1 cellular context compared by ENCODE assay signal in the genomic region with DNA sequence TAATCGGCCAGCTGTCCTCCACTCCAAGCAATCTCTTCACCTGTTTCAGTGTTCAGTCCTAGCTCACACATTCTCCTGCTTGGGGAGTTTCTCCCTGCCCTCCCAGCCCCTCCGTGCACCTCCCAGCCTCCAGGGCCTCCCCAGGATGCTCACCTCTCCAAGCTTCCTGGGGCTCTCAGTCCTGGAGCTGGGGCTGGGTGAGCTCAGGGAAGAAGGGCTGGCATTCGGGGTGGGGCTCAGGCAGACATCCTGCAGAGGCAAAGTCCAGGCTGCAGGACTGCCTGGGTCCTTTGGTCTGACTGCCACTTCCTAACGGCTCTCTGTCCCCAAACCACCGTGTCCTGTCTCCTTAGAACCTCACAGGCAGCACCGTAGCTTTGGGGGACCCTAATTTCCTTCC.
TF ChIP-seq lines count a peak whose summit lies in the region.

No MANE protein-coding gene starts in this region.

TF ChIP-seq in HepG2, 621 proteins besides CTCF, POLR2A, EP300 and RAD21:
- TF ChIP-seq MED1 (CRISPR knock-in tag; IDR thresholded peaks at IDR 0.05) (no peak), ZMYM3 (CRISPR knock-in tag; IDR thresholded peaks at IDR 0.05) (no peak), HNF4A (CRISPR knock-in tag; IDR thresholded peaks at IDR 0.05) (peak; percentile 65; the same call in 1 of the 2 replicates), ZNF335 (CRISPR knock-in tag; IDR thresholded peaks at IDR 0.05) (peak; percentile 76; the same call in 1 of the 2 replicates), ZNF780A (CRISPR knock-in tag; IDR thresholded peaks at IDR 0.05) (peak; percentile 99), TCF7 (IDR thresholded peaks at IDR 0.05; ENCODE audit: low read depth) (no peak)
- TF ChIP-seq, protein P1, sequence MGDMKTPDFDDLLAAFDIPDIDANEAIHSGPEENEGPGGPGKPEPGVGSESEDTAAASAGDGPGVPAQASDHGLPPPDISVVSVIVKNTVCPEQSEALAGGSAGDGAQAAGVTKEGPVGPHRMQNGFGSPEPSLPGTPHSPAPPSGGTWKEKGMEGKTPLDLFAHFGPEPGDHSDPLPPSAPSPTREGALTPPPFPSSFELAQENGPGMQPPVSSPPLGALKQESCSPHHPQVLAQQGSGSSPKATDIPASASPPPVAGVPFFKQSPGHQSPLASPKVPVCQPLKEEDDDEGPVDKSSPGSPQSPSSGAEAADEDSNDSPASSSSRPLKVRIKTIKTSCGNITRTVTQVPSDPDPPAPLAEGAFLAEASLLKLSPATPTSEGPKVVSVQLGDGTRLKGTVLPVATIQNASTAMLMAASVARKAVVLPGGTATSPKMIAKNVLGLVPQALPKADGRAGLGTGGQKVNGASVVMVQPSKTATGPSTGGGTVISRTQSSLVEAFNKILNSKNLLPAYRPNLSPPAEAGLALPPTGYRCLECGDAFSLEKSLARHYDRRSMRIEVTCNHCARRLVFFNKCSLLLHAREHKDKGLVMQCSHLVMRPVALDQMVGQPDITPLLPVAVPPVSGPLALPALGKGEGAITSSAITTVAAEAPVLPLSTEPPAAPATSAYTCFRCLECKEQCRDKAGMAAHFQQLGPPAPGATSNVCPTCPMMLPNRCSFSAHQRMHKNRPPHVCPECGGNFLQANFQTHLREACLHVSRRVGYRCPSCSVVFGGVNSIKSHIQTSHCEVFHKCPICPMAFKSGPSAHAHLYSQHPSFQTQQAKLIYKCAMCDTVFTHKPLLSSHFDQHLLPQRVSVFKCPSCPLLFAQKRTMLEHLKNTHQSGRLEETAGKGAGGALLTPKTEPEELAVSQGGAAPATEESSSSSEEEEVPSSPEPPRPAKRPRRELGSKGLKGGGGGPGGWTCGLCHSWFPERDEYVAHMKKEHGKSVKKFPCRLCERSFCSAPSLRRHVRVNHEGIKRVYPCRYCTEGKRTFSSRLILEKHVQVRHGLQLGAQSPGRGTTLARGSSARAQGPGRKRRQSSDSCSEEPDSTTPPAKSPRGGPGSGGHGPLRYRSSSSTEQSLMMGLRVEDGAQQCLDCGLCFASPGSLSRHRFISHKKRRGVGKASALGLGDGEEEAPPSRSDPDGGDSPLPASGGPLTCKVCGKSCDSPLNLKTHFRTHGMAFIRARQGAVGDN (CRISPR knock-in tag; IDR thresholded peaks at IDR 0.05) = peak; percentile 20; the same call in 1 of the 2 replicates
TF ChIP-seq in HepG2: peak in this region for 4.
